ENCODE assay signal across 8 cellular contexts in the genomic region with DNA sequence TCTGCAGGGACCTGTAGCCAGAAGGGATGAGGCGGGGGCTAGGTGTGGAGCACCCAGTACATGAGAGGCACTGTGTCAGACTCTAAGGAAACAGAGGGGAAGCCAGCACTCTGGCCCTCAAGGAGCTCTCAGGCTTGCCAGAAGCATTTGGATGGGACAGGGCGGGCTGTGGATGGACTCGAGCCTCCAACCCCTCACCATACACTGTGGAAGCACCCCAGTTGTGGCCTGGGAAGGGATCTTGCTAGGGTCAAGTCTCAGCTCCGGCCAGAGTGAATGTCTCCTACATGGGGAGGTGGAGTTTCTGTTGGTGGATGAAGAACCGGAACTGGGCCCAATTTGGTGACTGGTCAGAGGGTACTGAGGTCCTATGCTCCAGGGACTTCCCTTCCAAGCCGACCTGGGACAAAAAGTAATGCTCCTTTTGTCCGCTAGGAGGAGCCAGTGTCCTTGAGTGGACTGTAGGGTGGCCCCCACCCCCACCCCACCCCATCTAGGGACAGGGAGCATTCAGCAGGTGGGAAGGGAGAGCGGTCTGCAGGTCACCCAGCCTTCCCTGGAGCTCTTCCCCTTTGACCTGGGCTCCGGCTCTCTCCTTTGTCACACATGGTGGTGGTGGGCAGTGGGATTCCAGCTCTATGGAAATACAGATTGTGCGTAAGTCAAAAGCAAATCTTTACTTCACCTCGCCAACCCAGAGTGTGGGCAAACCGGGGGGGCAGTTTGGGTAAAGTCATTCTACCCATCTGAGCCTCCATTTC. TPM values are rescaled to one million over a fixed set of nuclear protein-coding genes. Genes with fewer than 3 reads are reported as not detected.
A peak's percentile ranks its signal among the peaks of the same experiment; 100 is the strongest.
DNase-seq lines count a peak whose midpoint lies in the region; ATAC-seq and TF ChIP-seq lines count a peak whose summit lies in the region.

No MANE protein-coding gene starts in this region.

- TF ChIP-seq EP300 in esophagus muscularis mucosa (IDR thresholded peaks at IDR 0.05) = no peak

- H3K9me3 Mint-ChIP-seq in nephron = no peaks in the 10 kb centered on the region

- peaks cover 0 to 10% (median 7%) of the 10 kb centered on the region in 4 donors for H3K4me1 ChIP-seq in esophagus muscularis mucosa

- DNase-seq in SIG-M5 treated with dmso at 0.1 percent for 504 hours (lab: John Stamatoyannopoulos, UW; ENCODE audit: unreplicated experiment) (peak; percentile 45), SIG-M5 (lab: John Stamatoyannopoulos, UW) (no peak), NCI-H1092 (lab: John Stamatoyannopoulos, UW) (peak; percentile 19), esophagus muscularis mucosa (ENCODE audit: extremely low spot score) (no peak), NCI-H2029 (lab: John Stamatoyannopoulos, UW) (no peak)
- DNase-seq in activated CD8-positive, alpha-beta memory T cell treated with anti-CD3 and anti-CD28 coated beads for 24 hours = peak; percentile 72

- 57% methylated on average over 8 of the region's 12 CpGs for WGBS in esophagus muscularis mucosa

- ATAC-seq in GM21619 (IDR thresholded peaks at IDR 0.05; ENCODE audit: unreplicated experiment) = no peak

- H3K27ac ChIP-seq in esophagus muscularis mucosa (replicated peaks in 1 of 4) = no peak overlapping the region

- H3K4me1 Mint-ChIP-seq in nephron = peaks cover 46% of the 10 kb centered on the region

- no peaks in the 10 kb centered on the region for H3K36me3 Mint-ChIP-seq in nephron (ENCODE audit: low read depth)

- peak; percentile 67 to 78 (median 75) for TF ChIP-seq CTCF in esophagus muscularis mucosa (IDR thresholded peaks at IDR 0.05)
- TF ChIP-seq CTCF in nephron (IDR thresholded peaks at IDR 0.05; ENCODE audit: unreplicated experiment in 3 of 3) = peak; percentile 77 to 82 (median 80)

- peaks cover 16% of the 10 kb centered on the region for H3K27me3 Mint-ChIP-seq in nephron (ENCODE audit: low read depth)

- no peaks in the 10 kb centered on the region for H3K9me3 ChIP-seq in esophagus muscularis mucosa

- peak overlapping the region in 2 of 3 experiments; percentile 1 to 50 for H3K27ac Mint-ChIP-seq in nephron

- no peaks in the 10 kb centered on the region for H3K36me3 ChIP-seq in esophagus muscularis mucosa

- H3K4me3 Mint-ChIP-seq in nephron = no peak overlapping the region

- H3K27me3 ChIP-seq in esophagus muscularis mucosa = peaks cover 0 to 22% (median 10%) of the 10 kb centered on the region in 4 donors

- no peak for TF ChIP-seq POLR2A in esophagus muscularis mucosa (IDR thresholded peaks at IDR 0.05; ENCODE audit: low read depth)

- intact Hi-C loops in esophagus muscularis mucosa (cut with DNase I) = no loop called here

- H3K4me3 ChIP-seq in esophagus muscularis mucosa = no peak overlapping the region

RNA-seq across cellular contexts. Expression of gene PHB1, which starts 20.3 kb away (rescaled TPM):
- total RNA-seq in esophagus muscularis mucosa = 100 to 1,000 TPM in 1 of 4 donors, 10 to 100 TPM in 3; 75.6 to 101 (median 95.6) TPM

Comparison
In these comparisons a context has a peak if more than half of its experiments do, and no peak if none do; other contexts are left out.
1. DNase-seq: peak in SIG-M5 treated with dmso at 0.1 percent for 504 hours (single experiment), NCI-H1092 (single experiment) and activated CD8-positive, alpha-beta memory T cell treated with anti-CD3 and anti-CD28 coated beads for 24 hours (single experiment); none in SIG-M5 (single experiment), esophagus muscularis mucosa (single experiment) and NCI-H2029 (single experiment).